ENCODE assay signal across 8 cellular contexts in the genomic region with DNA sequence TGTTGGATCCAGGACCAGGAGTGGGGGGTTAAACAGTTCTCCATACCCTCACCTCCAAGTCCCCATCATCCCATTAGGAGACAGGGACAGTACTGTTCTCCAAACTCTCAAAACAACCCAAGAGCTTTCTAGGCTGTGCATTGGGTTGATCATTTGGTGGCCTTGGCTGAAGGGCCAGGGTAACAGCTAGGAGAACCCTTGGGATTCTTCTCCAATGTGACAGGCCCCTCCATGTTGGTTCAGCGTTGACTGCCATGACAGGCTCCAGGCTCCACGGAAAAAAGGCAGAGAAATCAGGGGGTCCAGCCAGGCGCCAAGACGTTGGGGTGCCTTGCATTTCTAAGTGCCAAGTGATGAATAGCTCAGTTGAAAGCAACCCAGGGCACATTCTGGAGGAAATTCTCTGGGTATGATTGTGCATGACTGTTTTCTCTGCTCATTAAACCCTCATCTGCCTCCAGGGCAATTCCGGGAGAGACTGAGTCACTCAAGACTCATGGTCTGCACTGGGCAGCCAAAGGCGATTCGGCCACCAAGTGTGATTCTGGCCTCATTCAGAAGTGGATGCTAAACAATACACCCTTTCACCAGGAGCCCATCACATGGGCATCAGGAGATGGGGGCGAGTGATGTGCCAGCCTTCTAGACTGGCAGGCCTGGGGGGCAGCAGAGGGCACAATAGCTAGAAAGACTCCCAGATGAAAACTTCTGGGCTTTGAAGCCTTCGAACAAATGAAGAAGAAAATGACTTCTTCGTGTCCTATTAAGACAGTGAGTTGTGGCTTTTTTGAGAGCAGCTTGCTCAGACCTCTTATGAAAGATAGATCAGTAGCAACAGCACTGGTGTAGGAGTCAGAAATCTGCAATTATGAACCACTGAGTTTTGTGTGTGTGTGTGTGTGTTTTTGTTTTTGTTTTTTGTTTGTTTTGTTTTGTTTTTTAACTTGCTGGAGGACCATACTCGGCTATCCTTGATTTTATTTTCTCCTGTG. TPM values are rescaled to one million over a fixed set of nuclear protein-coding genes. Genes with fewer than 3 reads are reported as not detected.
DNase-seq lines count a peak whose midpoint lies in the region; ATAC-seq and TF ChIP-seq lines count a peak whose summit lies in the region.

No MANE protein-coding gene starts in this region.

- no peak for TF ChIP-seq POLR2A in gastrocnemius medialis (IDR thresholded peaks at IDR 0.05)

- H3K27me3 ChIP-seq in gastrocnemius medialis: no peaks in the 10 kb centered on the region

- H3K27me3 Mint-ChIP-seq in activated CD4-positive, alpha-beta T cell treated with anti-CD3 and anti-CD28 coated beads, Interleukin-2, amount 10 ng/mL, durations not matched to agents 7 days and 5 days: no peaks in the 10 kb centered on the region
- no peaks in the 10 kb centered on the region for H3K27me3 Mint-ChIP-seq in WTC11 (ENCODE audit: low read depth)

- peaks cover 83% of the 10 kb centered on the region for H3K36me3 Mint-ChIP-seq in activated CD4-positive, alpha-beta T cell treated with anti-CD3 and anti-CD28 coated beads, Interleukin-2, amount 10 ng/mL, durations not matched to agents 7 days and 5 days (ENCODE audit: low read depth)
- no peaks in the 10 kb centered on the region for H3K36me3 Mint-ChIP-seq in WTC11

- peaks cover 6 to 40% of the 10 kb centered on the region in 2 donors for H3K4me1 ChIP-seq in gastrocnemius medialis

- H3K36me3 ChIP-seq in gastrocnemius medialis: no peaks in the 10 kb centered on the region

- DNase-seq in GM12864 (ENCODE audit: low read depth) (no peak), fibroblast of peridontal ligament (ENCODE audit: extremely low read depth) (peak; percentile 92), gastrocnemius medialis (no peak), GM13977 (ENCODE audit: low spot score) (no peak), WTC11 (ENCODE audit: low spot score) (no peak)
- peak; percentile 43 for DNase-seq in activated CD4-positive, alpha-beta T cell treated with anti-CD3 and anti-CD28 coated beads, Interleukin-2, amount 10 ng/mL, durations not matched to agents 7 days and 5 days

- peak overlapping the region; percentile 96 for H3K27ac Mint-ChIP-seq in activated CD4-positive, alpha-beta T cell treated with anti-CD3 and anti-CD28 coated beads, Interleukin-2, amount 10 ng/mL, durations not matched to agents 7 days and 5 days
- H3K27ac Mint-ChIP-seq in WTC11: no peak overlapping the region

- TF ChIP-seq CTCF in GM12864 (IDR thresholded peaks at IDR 0.05; ENCODE audit: low read depth, low read length, missing control alignments) (no peak), gastrocnemius medialis (IDR thresholded peaks at IDR 0.05 in 4 of 5, conservative IDR thresholded peaks at IDR 0.05 in 1 of 5) (no peak), GM13977 (IDR thresholded peaks at IDR 0.05; ENCODE audit: extremely low read depth, insufficient read depth, missing control alignments) (no peak), WTC11 (IDR thresholded peaks at IDR 0.05) (no peak)

- in situ Hi-C loops in gastrocnemius medialis (cut with MboI; ENCODE audit: low sequenced_read_pairs in 4 of 4): no loop called here
- in situ Hi-C loops in GM13977 (cut with MboI; ENCODE audit: low pct_unique_long_range_greater_than_20kb, low sequenced_read_pairs, unreplicated experiment): no loop called here

- POLR2A ChIA-PET in activated CD4-positive, alpha-beta T cell treated with anti-CD3 and anti-CD28 coated beads, Interleukin-2, amount 10 ng/mL, durations not matched to agents 7 days and 5 days (lab: Charles Lee): interaction anchor here (0.7 to 0.9 kb wide), 2 partner anchors 21 to 116 kb away, joined by 3 to 5 read pairs; no protein-coding TSS in a partner anchor
- POLR2A ChIA-PET in WTC11 (lab: Charles Lee): no interaction called here

- CTCF ChIA-PET in activated CD4-positive, alpha-beta T cell treated with anti-CD3 and anti-CD28 coated beads, Interleukin-2, amount 10 ng/mL, durations not matched to agents 7 days and 5 days (lab: Charles Lee): interaction anchor here (0.6 to 5.3 kb wide), 11 partner anchors 11 to 248 kb away, joined by 3 to 28 read pairs (median 5); a partner anchor contains a TSS
- CTCF ChIA-PET in WTC11 (lab: Charles Lee): interaction anchor here (1.2 kb wide), 1 partner anchor 14 kb away, joined by 3 read pairs; no protein-coding TSS in a partner anchor

- peak overlapping the region; percentile 49 to 69 (median 62) for H3K27ac ChIP-seq in gastrocnemius medialis

- H3K4me3 ChIP-seq in GM12864 (ENCODE audit: low read depth, low read length) (peak overlapping the region; percentile 29), gastrocnemius medialis (no peak overlapping the region)

- ATAC-seq in HG02678 (IDR thresholded peaks at IDR 0.05; ENCODE audit: unreplicated experiment): peak; percentile 8
- no peak for ATAC-seq in gastrocnemius medialis
- ATAC-seq in HG03521 (IDR thresholded peaks at IDR 0.05; ENCODE audit: unreplicated experiment): no peak
- no peak for ATAC-seq in WTC11

- H3K4me3 Mint-ChIP-seq in activated CD4-positive, alpha-beta T cell treated with anti-CD3 and anti-CD28 coated beads, Interleukin-2, amount 10 ng/mL, durations not matched to agents 7 days and 5 days: peak overlapping the region; percentile 65
- H3K4me3 Mint-ChIP-seq in WTC11: no peak overlapping the region

- H3K9me3 ChIP-seq in gastrocnemius medialis: no peaks in the 10 kb centered on the region

- peaks cover 100% of the 10 kb centered on the region for H3K4me1 Mint-ChIP-seq in activated CD4-positive, alpha-beta T cell treated with anti-CD3 and anti-CD28 coated beads, Interleukin-2, amount 10 ng/mL, durations not matched to agents 7 days and 5 days
- peaks cover 16% of the 10 kb centered on the region for H3K4me1 Mint-ChIP-seq in WTC11

- intact Hi-C loops in gastrocnemius medialis (cut with DNase I; ENCODE audit: low total_unique reads): no loop called here

- H3K9me3 Mint-ChIP-seq in activated CD4-positive, alpha-beta T cell treated with anti-CD3 and anti-CD28 coated beads, Interleukin-2, amount 10 ng/mL, durations not matched to agents 7 days and 5 days: peaks cover 9% of the 10 kb centered on the region
- H3K9me3 Mint-ChIP-seq in WTC11: no peaks in the 10 kb centered on the region

TF ChIP-seq in WTC11, 78 proteins besides CTCF, POLR2A, EP300 and RAD21:
- TF ChIP-seq, protein P1, sequence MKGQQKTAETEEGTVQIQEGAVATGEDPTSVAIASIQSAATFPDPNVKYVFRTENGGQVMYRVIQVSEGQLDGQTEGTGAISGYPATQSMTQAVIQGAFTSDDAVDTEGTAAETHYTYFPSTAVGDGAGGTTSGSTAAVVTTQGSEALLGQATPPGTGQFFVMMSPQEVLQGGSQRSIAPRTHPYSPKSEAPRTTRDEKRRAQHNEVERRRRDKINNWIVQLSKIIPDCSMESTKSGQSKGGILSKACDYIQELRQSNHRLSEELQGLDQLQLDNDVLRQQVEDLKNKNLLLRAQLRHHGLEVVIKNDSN (CRISPR knock-in tag; IDR thresholded peaks at IDR 0.05): no peak
- no peak for TF ChIP-seq RELA (CRISPR knock-in tag; IDR thresholded peaks at IDR 0.05; ENCODE audit: borderline replicate concordance)
- no peak for TF ChIP-seq TEAD1 (CRISPR knock-in tag; IDR thresholded peaks at IDR 0.05)
TF ChIP-seq in WTC11: peak in this region for 0.

RNA-seq across cellular contexts. Expression of a gene that starts 27.7 kb away (rescaled TPM):
- total RNA-seq in activated CD4-positive, alpha-beta T cell treated with anti-CD3 and anti-CD28 coated beads, Interleukin-2, amount 10 ng/mL, durations not matched to agents 7 days and 5 days: 100 to 1,000 TPM; 518 to 534 TPM
- total RNA-seq in gastrocnemius medialis (10 to 100 TPM; 19.5 to 32.5 (median 29.2) TPM), WTC11 (2021) (9.6 to 12.0 TPM (median 10.3 TPM) in 3 replicates)

Comparison
In these comparisons a context has a peak if more than half of its experiments do, and no peak if none do; other contexts are left out.
1. DNase-seq: peak in activated CD4-positive, alpha-beta T cell treated with anti-CD3 and anti-CD28 coated beads, Interleukin-2, amount 10 ng/mL, durations not matched to agents 7 days and 5 days (single experiment) and fibroblast of peridontal ligament (single experiment); none in GM12864 (single experiment), gastrocnemius medialis (0 of 2), GM13977 (single experiment) and WTC11 (single experiment).
2. RNA of a gene that starts 27.7 kb away (total RNA-seq): 518 to 534 TPM in activated CD4-positive, alpha-beta T cell treated with anti-CD3 and anti-CD28 coated beads, Interleukin-2, amount 10 ng/mL, durations not matched to agents 7 days and 5 days; 19.5 to 32.5 TPM in gastrocnemius medialis and 9.6 to 12.0 TPM in WTC11; every median in the first group is over 10 times any median in the second.